ENCODE assay signal across 1 cellular context in genomic region chr20:44800398-44801046, GRCh38.
A peak's percentile ranks its signal among the peaks of the same experiment; 100 is the strongest.
TF ChIP-seq lines count a peak whose summit lies in the region.

No MANE protein-coding gene starts in this region.

TF ChIP-seq in K562, 482 proteins besides CTCF, POLR2A, EP300 and RAD21:
- 0 out of 2 replicates have a peak, but pooled peaks have one; percentile 16 for TF ChIP-seq SMC3 (conservative IDR thresholded peaks at IDR 0.05; ENCODE audit: insufficient read depth, low read depth, low read length)
- TF ChIP-seq DEAF1 (CRISPR knock-in tag; IDR thresholded peaks at IDR 0.05), result no peak
